19 cellular contexts compared by ENCODE assay signal in genomic region chr10:125698599-125698998, GRCh38. TPM values are rescaled to one million over a fixed set of nuclear protein-coding genes. Genes with fewer than 3 reads are reported as not detected.
"Had no signal": no experiment of that assay in that cellular context is flagged by ENCODE, and none has a peak within 500 bp of the region (broad histone marks: within the 10 kb centered on the region; RNA-seq: fewer than 3 reads in every experiment).

No MANE protein-coding gene starts in this region.

- H3K4me2 ChIP-seq: hepatocyte had no signal

- H3K79me2 ChIP-seq: hepatocyte had no signal

- H3K36me3 ChIP-seq: pancreas, tibial artery had no signal

- H3K9me3 ChIP-seq: pancreas, tibial artery had no signal

- H3K4me1 ChIP-seq: tibial artery had no signal

- H3K27me3 ChIP-seq: hepatocyte, pancreas, tibial artery had no signal

- H3K4me3 ChIP-seq: hepatocyte, pancreas, tibial artery had no signal

- H3K4me3 Mint-ChIP-seq: activated CD8-positive, alpha-beta T cell treated with anti-CD3 and anti-CD28 coated beads, Interleukin-2, amount 10 ng/mL, durations not matched to agents 7 days and 5 days; mesothelial cell of epicardium; neural crest cell; WTC11 had no signal

- H3K27ac ChIP-seq: hepatocyte, pancreas, tibial artery had no signal

- DNase-seq: activated CD4-positive, alpha-beta T cell treated with anti-CD3 and anti-CD28 coated beads for 48 hours; activated CD8-positive, alpha-beta memory T cell treated with anti-CD3 and anti-CD28 coated beads, Interleukin-2, amount 50 U/mL, for 48 hours; activated CD8-positive, alpha-beta T cell treated with anti-CD3 and anti-CD28 coated beads, Interleukin-2, amount 10 ng/mL, durations not matched to agents 7 days and 5 days; activated naive CD4-positive, alpha-beta T cell; aorta; kidney; pancreas; stimulated activated CD4-positive, alpha-beta T cell treated with anti-CD3 and anti-CD28 coated beads, Interleukin-15, amount 100 ng/mL, for 24 hours; tibial artery had no signal

- H2AFZ ChIP-seq: hepatocyte had no signal

- H3K4me1 Mint-ChIP-seq: WTC11 had no signal

- H3K36me3 Mint-ChIP-seq: mesothelial cell of epicardium had no signal

- H3K27ac Mint-ChIP-seq: activated CD8-positive, alpha-beta T cell treated with anti-CD3 and anti-CD28 coated beads, Interleukin-2, amount 10 ng/mL, durations not matched to agents 7 days and 5 days; mesothelial cell of epicardium; WTC11 had no signal

RNA-seq across cellular contexts. Expression of gene TEX36, which starts 15.6 kb away (rescaled TPM):
- total RNA-seq: activated CD8-positive, alpha-beta T cell treated with anti-CD3 and anti-CD28 coated beads, Interleukin-2, amount 10 ng/mL, durations not matched to agents 7 days and 5 days; aorta; endothelial cell of umbilical vein; fibroblast of lung; hepatocyte; kidney; liver; mesothelial cell of epicardium; myocyte; neural crest cell; pancreas; renal cortical epithelial cell; skeletal muscle tissue; WTC11 had no signal
- polyA plus RNA-seq: aorta, endothelial cell of umbilical vein, fibroblast of lung, hepatocyte, liver, pancreas had no signal
